ENCODE assay signal across 8 cellular contexts in genomic region chr9:125829743-125830142, GRCh38.
DNase-seq lines count a peak whose midpoint lies in the region; ATAC-seq and TF ChIP-seq lines count a peak whose summit lies in the region.

No MANE protein-coding gene starts in this region.

- H4K20me1 ChIP-seq in OCI-LY1 (ENCODE audit: insufficient read depth, low read length): no peaks in the 10 kb centered on the region
- no peaks in the 10 kb centered on the region for H4K20me1 ChIP-seq in MM.1S (ENCODE audit: insufficient read depth, low read length)

- ATAC-seq in GM19467 (IDR thresholded peaks at IDR 0.05; ENCODE audit: unreplicated experiment): peak; percentile 55

- H3K4me2 ChIP-seq in OCI-LY1 (ENCODE audit: low read length) (peak overlapping the region; percentile 97), MM.1S (ENCODE audit: low read depth, low read length) (no peak overlapping the region)

- H3K79me2 ChIP-seq in OCI-LY1 (ENCODE audit: insufficient read depth, low read length) (no peaks in the 10 kb centered on the region), MM.1S (ENCODE audit: low read length) (no peaks in the 10 kb centered on the region)

- no peaks in the 10 kb centered on the region for H3K36me3 ChIP-seq in OCI-LY1 (ENCODE audit: insufficient read depth, low read length)
- peaks cover 1% of the 10 kb centered on the region for H3K36me3 ChIP-seq in kidney epithelial cell (ENCODE audit: control insufficient read depth, insufficient read depth, low read length)
- H3K36me3 ChIP-seq in MM.1S (replicated peaks; ENCODE audit: insufficient read depth, low read length): no peaks in the 10 kb centered on the region

- H3K9me3 ChIP-seq in OCI-LY1 (ENCODE audit: low read length): no peaks in the 10 kb centered on the region
- 0 out of 2 replicates have a peak, but pooled peaks cover 6% of the 10 kb centered on the region for H3K9me3 ChIP-seq in MM.1S (replicated peaks; ENCODE audit: insufficient read depth, low read length)

- H3K9me2 ChIP-seq in OCI-LY1 (ENCODE audit: low read depth, low read length) (no peaks in the 10 kb centered on the region), MM.1S (replicated peaks; ENCODE audit: insufficient read depth, low read length) (no peaks in the 10 kb centered on the region)

- peak overlapping the region; percentile 60 for H3K27ac ChIP-seq in OCI-LY1 (ENCODE audit: low read depth, low read length, poor library complexity, severe bottlenecking)
- no peak overlapping the region for H3K27ac ChIP-seq in MM.1S (ENCODE audit: low read length)

- H3K4me3 ChIP-seq in OCI-LY1 (ENCODE audit: low read depth, low read length, poor library complexity, severe bottlenecking) (peak overlapping the region; percentile 60), kidney epithelial cell (ENCODE audit: low read depth, low read length) (peak overlapping the region; percentile 27), MM.1S (ENCODE audit: low read length) (no peak overlapping the region)

- peak; percentile 42 for DNase-seq in activated naive CD4-positive, alpha-beta T cell treated with anti-CD3 and anti-CD28 coated beads, Interleukin-2, amount 50 U/mL, for 16 hours
- DNase-seq in kidney epithelial cell (ENCODE audit: low read depth) (no peak), KBM-7 (no peak), MM.1S (no peak), posterior vena cava (ENCODE audit: low spot score) (no peak)
- DNase-seq in stimulated activated CD8-positive, alpha-beta memory T cell treated with anti-CD3 and anti-CD28 coated beads, Interleukin-15, amount 100 ng/mL, for 1 hour (ENCODE audit: low read depth): peak; percentile 13

- H3K27me3 ChIP-seq in OCI-LY1 (ENCODE audit: insufficient read depth, low read length): no peaks in the 10 kb centered on the region
- H3K27me3 ChIP-seq in kidney epithelial cell (ENCODE audit: control insufficient read depth, insufficient read depth, low read length): no peaks in the 10 kb centered on the region
- no peaks in the 10 kb centered on the region for H3K27me3 ChIP-seq in MM.1S (replicated peaks; ENCODE audit: insufficient read depth, low read length)

- in situ Hi-C loops in KBM-7 (cut with MboI; ENCODE audit: low pct_unique_long_range_greater_than_20kb, low sequenced_read_pairs): no loop called here

- H3F3A ChIP-seq in OCI-LY1 (ENCODE audit: insufficient read depth, low read length) (peaks cover 3% of the 10 kb centered on the region; the same call in 1 of the 2 replicates), MM.1S (ENCODE audit: insufficient read depth, low read length) (no peaks in the 10 kb centered on the region; the same call in 1 of the 2 replicates)

- TF ChIP-seq CTCF in OCI-LY1 (IDR thresholded peaks at IDR 0.05; ENCODE audit: low read length) (no peak), kidney epithelial cell (IDR thresholded peaks at IDR 0.05; ENCODE audit: insufficient read depth, low read length, poor library complexity, severe bottlenecking) (no peak), MM.1S (IDR thresholded peaks at IDR 0.05; ENCODE audit: low read length) (no peak)

- H2AFZ ChIP-seq in OCI-LY1 (ENCODE audit: low read length) (no peak overlapping the region), MM.1S (ENCODE audit: low read length) (no peak overlapping the region)

- H3K9ac ChIP-seq in OCI-LY1 (ENCODE audit: low read length) (peak overlapping the region; percentile 57), MM.1S (ENCODE audit: low read length) (no peak overlapping the region)

- H3K4me1 ChIP-seq in OCI-LY1 (ENCODE audit: insufficient read depth, low read length, severe bottlenecking) (peaks cover 22% of the 10 kb centered on the region), MM.1S (ENCODE audit: low read length) (no peaks in the 10 kb centered on the region)

- intact Hi-C loops in posterior vena cava (cut with DNase I): no loop called here

Comparison
In these comparisons a context has a peak if more than half of its experiments do, and no peak if none do; other contexts are left out.
1. DNase-seq: peak in activated naive CD4-positive, alpha-beta T cell treated with anti-CD3 and anti-CD28 coated beads, Interleukin-2, amount 50 U/mL, for 16 hours (single experiment) and stimulated activated CD8-positive, alpha-beta memory T cell treated with anti-CD3 and anti-CD28 coated beads, Interleukin-15, amount 100 ng/mL, for 1 hour (single experiment); none in kidney epithelial cell (single experiment), KBM-7 (single experiment), MM.1S (single experiment) and posterior vena cava (single experiment).